Comparison of ENCODE assay signal across 14 cellular contexts in the genomic region with DNA sequence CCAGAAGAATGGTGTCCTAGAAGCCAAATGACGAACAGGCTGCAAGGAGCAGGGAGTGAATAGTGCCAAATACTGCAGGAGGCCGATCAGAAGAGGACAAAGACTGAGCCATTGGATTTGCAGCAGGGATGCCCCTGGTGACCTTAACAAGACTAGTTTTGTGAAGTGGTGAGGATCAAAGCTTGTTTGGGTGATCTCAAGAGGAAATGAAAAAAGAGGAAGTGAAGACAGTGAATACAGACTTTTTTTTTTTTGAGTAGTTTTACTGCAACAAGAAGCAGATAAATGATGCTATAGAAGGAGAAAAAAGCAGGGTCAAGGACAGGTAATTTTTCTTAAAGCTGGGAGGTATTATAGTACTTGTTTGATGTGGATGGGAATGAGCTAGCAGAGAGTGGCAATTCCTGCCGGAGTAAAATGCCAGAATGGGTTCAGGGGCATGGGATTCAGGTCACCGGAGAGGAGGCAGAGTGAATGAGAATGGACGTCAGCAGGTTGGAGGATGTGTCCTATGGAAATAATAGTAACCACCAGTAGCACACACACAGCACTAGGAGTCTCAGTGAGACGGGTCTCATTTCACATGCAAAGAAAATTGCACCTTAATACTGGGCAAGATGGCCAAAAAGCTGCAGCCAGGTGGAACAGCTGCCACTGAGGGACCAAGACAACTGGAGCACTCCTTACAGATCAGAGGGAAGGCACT.
DNase-seq lines count a peak whose midpoint lies in the region; ATAC-seq and TF ChIP-seq lines count a peak whose summit lies in the region.
"Had no signal": no experiment of that assay in that cellular context is flagged by ENCODE, and none has a peak within 500 bp of the region (broad histone marks: within the 10 kb centered on the region; RNA-seq: fewer than 3 reads in every experiment).

No MANE protein-coding gene starts in this region.

- H3K4me1 ChIP-seq in OCI-LY3 (ENCODE audit: low read length) (peaks cover 13% of the 10 kb centered on the region), mucosa of descending colon (ENCODE audit: low read depth) (no peaks in the 10 kb centered on the region)

- H2AFZ ChIP-seq in OCI-LY3 (ENCODE audit: low read depth, low read length) = no peak overlapping the region

- no peak overlapping the region for H3K9ac ChIP-seq in OCI-LY3 (ENCODE audit: low read length)

- peaks cover 11% of the 10 kb centered on the region for H3K4me1 Mint-ChIP-seq in mesothelial cell of epicardium

- H4K20me1 ChIP-seq in OCI-LY3 (ENCODE audit: insufficient read depth, low read length) = no peaks in the 10 kb centered on the region

- H3K4me3 Mint-ChIP-seq in mesothelial cell of epicardium = no peak overlapping the region

- no peak overlapping the region for H3K27ac ChIP-seq in OCI-LY3 (ENCODE audit: low read length)
- H3K27ac ChIP-seq: coronary artery, left ventricle myocardium inferior, ovary had no signal

- H3K36me3 Mint-ChIP-seq in mesothelial cell of epicardium = peaks cover 2% of the 10 kb centered on the region

- H3K4me2 ChIP-seq in OCI-LY3 (ENCODE audit: low read length) = peak overlapping the region; percentile 51

- no peak for TF ChIP-seq CTCF in GM12864 (IDR thresholded peaks at IDR 0.05; ENCODE audit: low read depth, low read length, missing control alignments)
- TF ChIP-seq CTCF in OCI-LY3 (IDR thresholded peaks at IDR 0.05; ENCODE audit: low read depth, low read length) = no peak
- TF ChIP-seq CTCF in mesothelial cell of epicardium (IDR thresholded peaks at IDR 0.05; ENCODE audit: unreplicated experiment) = no peak
- TF ChIP-seq CTCF in mucosa of descending colon (IDR thresholded peaks at IDR 0.05) = no peak

- no peaks in the 10 kb centered on the region for H3K79me2 ChIP-seq in OCI-LY3 (ENCODE audit: low read length)

- peaks cover 7% of the 10 kb centered on the region for H3K9me3 Mint-ChIP-seq in mesothelial cell of epicardium

- H3K9me3 ChIP-seq in OCI-LY3 (ENCODE audit: insufficient read depth, low read length) (no peaks in the 10 kb centered on the region), mucosa of descending colon (no peaks in the 10 kb centered on the region)
- H3K9me3 ChIP-seq: ovary had no signal

- no peak overlapping the region for H3K27ac Mint-ChIP-seq in mesothelial cell of epicardium

- no peaks in the 10 kb centered on the region for H3K27me3 ChIP-seq in OCI-LY3 (ENCODE audit: low read depth, low read length)
- H3K27me3 ChIP-seq: ovary had no signal

- DNase-seq in GM12864 (ENCODE audit: low read depth) (peak; percentile 31), NCI-H82 treated with DMSO at 0.1 percent for 48 hours (lab: John Stamatoyannopoulos, UW; ENCODE audit: unreplicated experiment) (no peak), H4 (ENCODE audit: low spot score) (no peak), mesothelial cell of epicardium (ENCODE audit: low spot score in 2 of 2, unreplicated experiment in 2 of 2) (no peak), mucosa of descending colon (no peak)
- DNase-seq: activated naive CD4-positive, alpha-beta T cell; foreskin fibroblast; left ventricle myocardium inferior; ovary; stimulated activated CD4-positive, alpha-beta T cell treated with anti-CD3 and anti-CD28 coated beads, Interleukin-2, amount 100 ng/mL, for 24 hours had no signal

- H3K4me3 ChIP-seq in GM12864 (ENCODE audit: low read depth, low read length) (no peak overlapping the region), OCI-LY3 (ENCODE audit: low read length) (no peak overlapping the region), mucosa of descending colon (no peak overlapping the region)
- H3K4me3 ChIP-seq: coronary artery, left ventricle myocardium inferior, ovary had no signal

- H3K27me3 Mint-ChIP-seq in mesothelial cell of epicardium (ENCODE audit: low read depth) = peaks cover 2% of the 10 kb centered on the region

- intact Hi-C loops in mucosa of descending colon (cut with DNase I, micrococcal nuclease) = no loop called here

- no peaks in the 10 kb centered on the region for H3K36me3 ChIP-seq in OCI-LY3 (replicated peaks; ENCODE audit: low read depth, low read length)
- no peaks in the 10 kb centered on the region for H3K36me3 ChIP-seq in mucosa of descending colon (ENCODE audit: low read depth)
- H3K36me3 ChIP-seq: left ventricle myocardium inferior, ovary had no signal

- ATAC-seq in GM19463 (IDR thresholded peaks at IDR 0.05; ENCODE audit: unreplicated experiment) = peak; percentile 62
- peak; percentile 87 for ATAC-seq in HG03064 (IDR thresholded peaks at IDR 0.05; ENCODE audit: low read depth, unreplicated experiment)
- no peak for ATAC-seq in mucosa of descending colon
